8 cellular contexts compared by ENCODE assay signal in the genomic region with DNA sequence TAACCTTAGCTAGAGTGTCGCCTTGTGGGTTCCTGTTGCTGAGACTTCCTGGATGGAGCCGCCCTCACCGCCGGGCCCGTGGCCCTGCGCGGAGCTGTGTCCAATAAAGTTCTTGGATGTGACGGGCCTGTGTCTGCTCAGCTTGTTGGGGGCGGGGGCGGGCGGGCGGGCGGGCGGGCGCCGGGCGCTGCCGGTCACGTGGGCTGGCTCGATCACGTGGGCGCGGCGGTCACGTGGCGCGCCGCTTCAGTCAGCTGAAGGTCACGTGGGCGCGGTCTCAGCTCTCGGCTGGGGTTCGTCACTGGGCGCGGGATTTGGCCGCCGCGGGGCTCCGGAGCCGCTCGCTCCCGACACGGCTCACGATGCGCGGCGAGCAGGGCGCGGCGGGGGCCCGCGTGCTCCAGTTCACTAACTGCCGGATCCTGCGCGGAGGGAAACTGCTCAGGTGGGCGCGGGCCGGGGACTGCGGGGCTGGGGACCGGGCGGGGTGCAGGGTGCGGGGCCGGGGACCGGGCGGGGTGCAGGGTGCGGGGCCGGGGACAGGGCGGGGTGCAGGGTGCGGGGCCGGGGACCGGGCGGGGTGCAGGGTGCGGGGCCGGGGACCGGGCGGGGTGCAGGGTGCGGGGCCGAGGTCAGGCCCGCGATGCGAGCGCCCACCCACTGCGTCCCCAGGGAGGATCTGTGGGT. TPM values are rescaled to one million over a fixed set of nuclear protein-coding genes. Genes with fewer than 3 reads are reported as not detected.
DNase-seq lines count a peak whose midpoint lies in the region; ATAC-seq and TF ChIP-seq lines count a peak whose summit lies in the region.

A gene with protein sequence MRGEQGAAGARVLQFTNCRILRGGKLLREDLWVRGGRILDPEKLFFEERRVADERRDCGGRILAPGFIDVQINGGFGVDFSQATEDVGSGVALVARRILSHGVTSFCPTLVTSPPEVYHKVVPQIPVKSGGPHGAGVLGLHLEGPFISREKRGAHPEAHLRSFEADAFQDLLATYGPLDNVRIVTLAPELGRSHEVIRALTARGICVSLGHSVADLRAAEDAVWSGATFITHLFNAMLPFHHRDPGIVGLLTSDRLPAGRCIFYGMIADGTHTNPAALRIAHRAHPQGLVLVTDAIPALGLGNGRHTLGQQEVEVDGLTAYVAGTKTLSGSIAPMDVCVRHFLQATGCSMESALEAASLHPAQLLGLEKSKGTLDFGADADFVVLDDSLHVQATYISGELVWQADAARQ (plus strand): TSS at position 275 of the 687 bp plus-strand sequence. CDS start 88 bp downstream, at position 363.

- H3K4me3 ChIP-seq in Panc1 (ENCODE audit: low read depth in 2 of 2, low read length in 2 of 2): peak within 1 kb of the TSS; percentile 65 to 77
- H3K4me3 ChIP-seq in esophagus (ENCODE audit: low read depth in 1 of 2, low read length in 2 of 2): peak within 1 kb of the TSS; percentile 46 to 60
- H3K4me3 ChIP-seq in mucosa of stomach (ENCODE audit: low read length): no peak within 1 kb of the TSS

- ATAC-seq in Panc1: peak; percentile 77

- in situ Hi-C loops in Panc1 (cut with HindIII; ENCODE audit: low pct_unique_long_range_greater_than_20kb, low sequenced_read_pairs): no loop called here

- TF ChIP-seq EP300 in Ishikawa (IDR thresholded peaks at IDR 0.05; ENCODE audit: borderline replicate concordance): peak; percentile 47; the same call in 1 of the 2 replicates

- no peak for TF ChIP-seq CTCF in Panc1 (IDR thresholded peaks at IDR 0.05)

- peaks cover 57% of the 10 kb centered on the region for H3K4me1 Mint-ChIP-seq in activated T-cell treated with anti-CD3 and anti-CD28 coated beads, Interleukin-2, amount 50 U/mL, for 24 hours (ENCODE audit: low read depth)

- H3K27ac ChIP-seq in Panc1 (ENCODE audit: low read length) (peak within 1 kb of the TSS; percentile 77), esophagus (ENCODE audit: low read depth in 2 of 2, low read length in 1 of 2) (peak within 1 kb of the TSS; percentile 85 to 88)

- intact Hi-C loops in Panc1 (cut with micrococcal nuclease; ENCODE audit: unreplicated experiment): no loop called here

- H3K4me1 ChIP-seq in Panc1 (ENCODE audit: control insufficient read depth, insufficient read depth, low read length): peaks cover 42% of the 10 kb centered on the region
- H3K4me1 ChIP-seq in esophagus (ENCODE audit: control insufficient read depth in 2 of 2, insufficient read depth in 2 of 2, low read length in 1 of 2): peaks cover 18 to 46% of the 10 kb centered on the region in 2 donors
- H3K4me1 ChIP-seq in mucosa of stomach (ENCODE audit: control insufficient read depth, insufficient read depth, low read length): peaks cover 49% of the 10 kb centered on the region

- H3K9ac ChIP-seq in mucosa of stomach (ENCODE audit: low read length): peak within 1 kb of the TSS; percentile 28

- H3K4me3 Mint-ChIP-seq in activated T-cell treated with anti-CD3 and anti-CD28 coated beads, Interleukin-2, amount 50 U/mL, for 24 hours: peak within 1 kb of the TSS; percentile 86

- POLR2A ChIA-PET in Panc1 (lab: Charles Lee): interaction anchor here (0.6 kb wide), 1 partner anchor 11 kb away, joined by 6 read pairs; the partner anchor contains the start of gene CEMP1

- H3K36me3 ChIP-seq in Panc1 (ENCODE audit: control insufficient read depth, insufficient read depth, low read length): no peaks in the 10 kb centered on the region; the same call in 1 of the 2 replicates
- peaks cover 7 to 23% of the 10 kb centered on the region in 2 donors for H3K36me3 ChIP-seq in esophagus (ENCODE audit: control insufficient read depth in 2 of 2, insufficient read depth in 2 of 2, low read length in 1 of 2)
- no peaks in the 10 kb centered on the region for H3K36me3 ChIP-seq in mucosa of stomach (ENCODE audit: control insufficient read depth, insufficient read depth, low read length)

- CTCF ChIA-PET in Panc1 (lab: Charles Lee): interaction anchor here (0.6 to 0.8 kb wide), 5 partner anchors 11 to 624 kb away, joined by 3 to 7 read pairs (median 4); partner anchors contain the start of gene CEMP1

- H3K27me3 Mint-ChIP-seq in activated T-cell treated with anti-CD3 and anti-CD28 coated beads, Interleukin-2, amount 50 U/mL, for 24 hours: no peaks in the 10 kb centered on the region

- H3K36me3 Mint-ChIP-seq in activated T-cell treated with anti-CD3 and anti-CD28 coated beads, Interleukin-2, amount 50 U/mL, for 24 hours (ENCODE audit: low read depth): peaks cover 67% of the 10 kb centered on the region

- TF ChIP-seq RAD21 in Ishikawa (IDR thresholded peaks at IDR 0.05; ENCODE audit: low read depth): no peak

- H3K27me3 ChIP-seq in Panc1 (ENCODE audit: control insufficient read depth, insufficient read depth, low read length) (no peaks in the 10 kb centered on the region), esophagus (ENCODE audit: control insufficient read depth in 1 of 2, insufficient read depth in 2 of 2, low read length in 2 of 2) (no peaks in the 10 kb centered on the region), mucosa of stomach (ENCODE audit: control insufficient read depth, insufficient read depth, low read length) (no peaks in the 10 kb centered on the region)

- DNase-seq in NCI-H748 (lab: John Stamatoyannopoulos, UW; ENCODE audit: unreplicated experiment) (peak; percentile 85), NCI-H748 treated with DMSO at 0.1 percent for 48 hours (lab: John Stamatoyannopoulos, UW) (no peak), Panc1 (ENCODE audit: low read depth, low spot score) (no peak)
- peak; percentile 88 for DNase-seq in activated T-cell treated with anti-CD3 and anti-CD28 coated beads, Interleukin-2, amount 50 U/mL, for 24 hours
- DNase-seq in stimulated activated CD8-positive, alpha-beta memory T cell treated with anti-CD3 and anti-CD28 coated beads, Interleukin-4, amount 100 ng/mL, for 4 hours (ENCODE audit: low read depth in 2 of 2, low spot score in 1 of 2): peak; percentile 72 to 74

- peak within 1 kb of the TSS; percentile 97 for H3K27ac Mint-ChIP-seq in activated T-cell treated with anti-CD3 and anti-CD28 coated beads, Interleukin-2, amount 50 U/mL, for 24 hours

- H3K9me3 Mint-ChIP-seq in activated T-cell treated with anti-CD3 and anti-CD28 coated beads, Interleukin-2, amount 50 U/mL, for 24 hours: no peaks in the 10 kb centered on the region

- no TSS peak for BruUV-seq in Panc1 (replicated peaks; lab: Mats Ljungman, UMichigan)

- 1% methylated on average over 43 to 83 of the region's 83 CpGs for WGBS in esophagus, 2 donors

- no peaks in the 10 kb centered on the region for H3K9me3 ChIP-seq in Panc1 (ENCODE audit: control insufficient read depth, insufficient read depth, low read depth, low read length)
- no peaks in the 10 kb centered on the region for H3K9me3 ChIP-seq in esophagus (ENCODE audit: control insufficient read depth in 2 of 2, insufficient read depth in 1 of 2, low read depth in 1 of 2, low read length in 1 of 2)
- H3K9me3 ChIP-seq in mucosa of stomach (ENCODE audit: control insufficient read depth, low read length): no peaks in the 10 kb centered on the region

TF ChIP-seq in Ishikawa, 13 proteins besides CTCF, POLR2A, EP300 and RAD21 (continues in another document):
- TF ChIP-seq CEBPB (IDR thresholded peaks at IDR 0.05) (no peak; the same call in 1 of the 2 replicates), NFIC (IDR thresholded peaks at IDR 0.05) (peak; percentile 52; the same call in 1 of the 2 replicates), MAX (IDR thresholded peaks at IDR 0.05) (peak; percentile 92), YY1 (IDR thresholded peaks at IDR 0.05; ENCODE audit: low read depth) (peak; percentile 75), EGR1 (IDR thresholded peaks at IDR 0.05) (peak; percentile 50), FOXM1 (IDR thresholded peaks at IDR 0.05; ENCODE audit: borderline replicate concordance, low read depth) (no peak), TCF12 (IDR thresholded peaks at IDR 0.05; ENCODE audit: low read depth) (peak; percentile 78; the same call in 1 of the 2 replicates), TAF1 (IDR thresholded peaks at IDR 0.05; ENCODE audit: low read depth) (peak; percentile 66; the same call in 1 of the 2 replicates), CREB1 (IDR thresholded peaks at IDR 0.05; ENCODE audit: low read depth) (no peak; the same call in 1 of the 2 replicates)
- TF ChIP-seq, protein P1, sequence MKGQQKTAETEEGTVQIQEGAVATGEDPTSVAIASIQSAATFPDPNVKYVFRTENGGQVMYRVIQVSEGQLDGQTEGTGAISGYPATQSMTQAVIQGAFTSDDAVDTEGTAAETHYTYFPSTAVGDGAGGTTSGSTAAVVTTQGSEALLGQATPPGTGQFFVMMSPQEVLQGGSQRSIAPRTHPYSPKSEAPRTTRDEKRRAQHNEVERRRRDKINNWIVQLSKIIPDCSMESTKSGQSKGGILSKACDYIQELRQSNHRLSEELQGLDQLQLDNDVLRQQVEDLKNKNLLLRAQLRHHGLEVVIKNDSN (IDR thresholded peaks at IDR 0.05): peak; percentile 98
- TF ChIP-seq, protein P2, sequence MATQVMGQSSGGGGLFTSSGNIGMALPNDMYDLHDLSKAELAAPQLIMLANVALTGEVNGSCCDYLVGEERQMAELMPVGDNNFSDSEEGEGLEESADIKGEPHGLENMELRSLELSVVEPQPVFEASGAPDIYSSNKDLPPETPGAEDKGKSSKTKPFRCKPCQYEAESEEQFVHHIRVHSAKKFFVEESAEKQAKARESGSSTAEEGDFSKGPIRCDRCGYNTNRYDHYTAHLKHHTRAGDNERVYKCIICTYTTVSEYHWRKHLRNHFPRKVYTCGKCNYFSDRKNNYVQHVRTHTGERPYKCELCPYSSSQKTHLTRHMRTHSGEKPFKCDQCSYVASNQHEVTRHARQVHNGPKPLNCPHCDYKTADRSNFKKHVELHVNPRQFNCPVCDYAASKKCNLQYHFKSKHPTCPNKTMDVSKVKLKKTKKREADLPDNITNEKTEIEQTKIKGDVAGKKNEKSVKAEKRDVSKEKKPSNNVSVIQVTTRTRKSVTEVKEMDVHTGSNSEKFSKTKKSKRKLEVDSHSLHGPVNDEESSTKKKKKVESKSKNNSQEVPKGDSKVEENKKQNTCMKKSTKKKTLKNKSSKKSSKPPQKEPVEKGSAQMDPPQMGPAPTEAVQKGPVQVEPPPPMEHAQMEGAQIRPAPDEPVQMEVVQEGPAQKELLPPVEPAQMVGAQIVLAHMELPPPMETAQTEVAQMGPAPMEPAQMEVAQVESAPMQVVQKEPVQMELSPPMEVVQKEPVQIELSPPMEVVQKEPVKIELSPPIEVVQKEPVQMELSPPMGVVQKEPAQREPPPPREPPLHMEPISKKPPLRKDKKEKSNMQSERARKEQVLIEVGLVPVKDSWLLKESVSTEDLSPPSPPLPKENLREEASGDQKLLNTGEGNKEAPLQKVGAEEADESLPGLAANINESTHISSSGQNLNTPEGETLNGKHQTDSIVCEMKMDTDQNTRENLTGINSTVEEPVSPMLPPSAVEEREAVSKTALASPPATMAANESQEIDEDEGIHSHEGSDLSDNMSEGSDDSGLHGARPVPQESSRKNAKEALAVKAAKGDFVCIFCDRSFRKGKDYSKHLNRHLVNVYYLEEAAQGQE (IDR thresholded peaks at IDR 0.05; ENCODE audit: low read depth): no peak

RNA-seq across cellular contexts. Expression of the gene that starts here (rescaled TPM):
- 87.5 TPM for total RNA-seq in Panc1 (2021; ENCODE audit: unreplicated experiment)
- 56.9 TPM for polyA plus RNA-seq in Panc1 (2012; ENCODE audit: insufficient read length)
- 10 to 100 TPM; 18.8 to 24.1 TPM for polyA plus RNA-seq in esophagus

Comparison
In these comparisons a context has a peak if more than half of its experiments do, and no peak if none do; other contexts are left out.
1. DNase-seq: peak in NCI-H748 (single experiment), activated T-cell treated with anti-CD3 and anti-CD28 coated beads, Interleukin-2, amount 50 U/mL, for 24 hours (single experiment) and stimulated activated CD8-positive, alpha-beta memory T cell treated with anti-CD3 and anti-CD28 coated beads, Interleukin-4, amount 100 ng/mL, for 4 hours (2 of 2); none in NCI-H748 treated with DMSO at 0.1 percent for 48 hours (single experiment) and Panc1 (single experiment).